Comparison of ENCODE assay signal across 9 cellular contexts in genomic region chr12:76028649-76029277, GRCh38. TPM values are rescaled to one million over a fixed set of nuclear protein-coding genes. Genes with fewer than 3 reads are reported as not detected.
DNase-seq lines count a peak whose midpoint lies in the region; ATAC-seq and TF ChIP-seq lines count a peak whose summit lies in the region.
"Had no signal": no experiment of that assay in that cellular context is flagged by ENCODE, and none has a peak within 500 bp of the region (broad histone marks: within the 10 kb centered on the region; RNA-seq: fewer than 3 reads in every experiment).

No MANE protein-coding gene starts in this region.

- H3K79me2 ChIP-seq in GM23248 (ENCODE audit: insufficient read depth) (peaks cover 47% of the 10 kb centered on the region), fibroblast of lung (ENCODE audit: control insufficient read depth, insufficient read depth, low read length) (peaks cover 66% of the 10 kb centered on the region)

- H3K27ac ChIP-seq in GM23248 (peak overlapping the region; percentile 96), fibroblast of lung (ENCODE audit: insufficient read depth, low read length) (peak overlapping the region; percentile 97)

- H3K27me3 ChIP-seq in GM23248 (replicated peaks; ENCODE audit: insufficient read depth), result no peaks in the 10 kb centered on the region
- H3K27me3 ChIP-seq in fibroblast of lung (ENCODE audit: control insufficient read depth, insufficient read depth, low read length), result no peaks in the 10 kb centered on the region

- DNase-seq in GM23248 (peak; percentile 32), T-cell (no peak), fibroblast of lung (ENCODE audit: low read depth in 2 of 2) (peak in 1 of 2 donors; percentile 35), progenitor cell of endocrine pancreas (ENCODE audit: low spot score, unreplicated experiment) (no peak), amniotic stem cell (lab: John Stamatoyannopoulos, UW) (no peak), GM03348 (ENCODE audit: low spot score) (no peak), AG08396 (ENCODE audit: low spot score) (no peak), activated gamma-delta T cell (lab: John Stamatoyannopoulos, UW) (no peak)
- DNase-seq: NCI-H446 had no signal

- POLR2A ChIA-PET in T-cell (lab: Charles Lee), result interaction anchor here in 1 of 2 donors (0.6 to 3.8 kb wide), 2 partner anchors 8 to 54 kb away, joined by 11 to 43 read pairs; no protein-coding TSS in a partner anchor

- peaks cover 27 to 55% (median 48%) of the 10 kb centered on the region in 3 donors for H3K4me1 Mint-ChIP-seq in T-cell
- H3K4me1 Mint-ChIP-seq in progenitor cell of endocrine pancreas (ENCODE audit: low read depth), result peaks cover 19% of the 10 kb centered on the region

- H3K4me3 Mint-ChIP-seq in T-cell, result peak overlapping the region; percentile 55 to 95 (median 88)
- peak overlapping the region; percentile 97 for H3K4me3 Mint-ChIP-seq in progenitor cell of endocrine pancreas (ENCODE audit: low read depth)

- no peak for ATAC-seq in T-cell (replicated peaks in 1 of 4)

- TF ChIP-seq CTCF in fibroblast of lung (conservative IDR thresholded peaks at IDR 0.05 in 1 of 2, IDR thresholded peaks at IDR 0.05 in 1 of 2; ENCODE audit: low read depth in 1 of 2, low read length in 2 of 2), result no peak
- TF ChIP-seq CTCF in progenitor cell of endocrine pancreas (IDR thresholded peaks at IDR 0.05; ENCODE audit: unreplicated experiment), result no peak

- no peaks in the 10 kb centered on the region for H3K9me2 ChIP-seq in GM23248 (ENCODE audit: insufficient read depth)

- no peaks in the 10 kb centered on the region for H3K9me3 Mint-ChIP-seq in T-cell
- H3K9me3 Mint-ChIP-seq in progenitor cell of endocrine pancreas (ENCODE audit: low read depth), result no peaks in the 10 kb centered on the region

- H3K36me3 Mint-ChIP-seq in T-cell (no peaks in the 10 kb centered on the region), progenitor cell of endocrine pancreas (ENCODE audit: insufficient read depth) (peaks cover 14% of the 10 kb centered on the region)

- H3K27ac Mint-ChIP-seq in T-cell (peak overlapping the region; percentile 54 to 79), progenitor cell of endocrine pancreas (no peak overlapping the region)

- H3K27me3 Mint-ChIP-seq in T-cell, result no peaks in the 10 kb centered on the region
- H3K27me3 Mint-ChIP-seq in progenitor cell of endocrine pancreas, result no peaks in the 10 kb centered on the region

- CTCF ChIA-PET in T-cell (lab: Charles Lee), result interaction anchor here in 1 of 2 donors (0.5 to 4.3 kb wide), 2 partner anchors 8 to 17 kb away, joined by 3 to 31 read pairs; no protein-coding TSS in a partner anchor

- H4K20me1 ChIP-seq in GM23248 (ENCODE audit: insufficient read depth) (no peaks in the 10 kb centered on the region), fibroblast of lung (ENCODE audit: control insufficient read depth, extremely low read depth, insufficient read depth, low read length) (no peaks in the 10 kb centered on the region)

- H3K9ac ChIP-seq in GM23248 (peak overlapping the region; percentile 95), fibroblast of lung (ENCODE audit: insufficient read depth, low read length) (peak overlapping the region; percentile 99)

- H2AFZ ChIP-seq in GM23248 (no peak overlapping the region), fibroblast of lung (ENCODE audit: low read length) (no peak overlapping the region)

- peaks cover 73% of the 10 kb centered on the region for H3F3A ChIP-seq in GM23248 (ENCODE audit: insufficient read depth)

- H3K36me3 ChIP-seq in GM23248 (ENCODE audit: low read depth) (peaks cover 26% of the 10 kb centered on the region), fibroblast of lung (ENCODE audit: control insufficient read depth, insufficient read depth, low read length) (peaks cover 8% of the 10 kb centered on the region)

- in situ Hi-C loops in GM23248 (cut with MboI), result loop anchor here (10.0 kb wide), 1 partner anchor 214 kb away; no protein-coding TSS in a partner anchor

- H3K4me3 ChIP-seq in GM23248 (peak overlapping the region; percentile 92), fibroblast of lung (replicated peaks in 1 of 4; ENCODE audit: control extremely low read depth in 1 of 4, insufficient read depth in 1 of 4, low read depth in 3 of 4, low read length in 4 of 4) (peak overlapping the region; percentile 89 to 98 (median 94))

- H3K4me1 ChIP-seq in GM23248 (ENCODE audit: insufficient read depth), result peaks cover 49% of the 10 kb centered on the region
- H3K4me1 ChIP-seq in fibroblast of lung (ENCODE audit: control insufficient read depth, extremely low read depth, insufficient read depth, low read length), result peaks cover 7% of the 10 kb centered on the region

- H3K9me3 ChIP-seq in GM23248 (ENCODE audit: low read depth) (no peaks in the 10 kb centered on the region), fibroblast of lung (ENCODE audit: control insufficient read depth, insufficient read depth, low read depth, low read length) (no peaks in the 10 kb centered on the region)

- 41 to 46% methylated on average over 2 of the region's 2 CpGs for WGBS in GM23248 (ENCODE audit: low coverage in 1 of 2, low lambda C conversion rate in 2 of 2, missing lambda C conversion rate in 2 of 2), 2 experiments

- H3K4me2 ChIP-seq in GM23248 (ENCODE audit: unreplicated experiment) (peak overlapping the region; percentile 99), fibroblast of lung (ENCODE audit: extremely low read depth, insufficient read depth, low read length) (peak overlapping the region; percentile 78)

RNA-seq across cellular contexts. Expression of gene PHLDA1, which starts 2.8 kb away (rescaled TPM):
- 35.7 and 36.7 TPM in 2 replicates for total RNA-seq in GM23248 (2014; rRNA removed; shearing (Covaris generic))
- polyA plus RNA-seq in GM23248 (2016; fragmentation: Nextera tagmentation; extraction: Ambion mirVana), result 35.4 and 36.2 TPM in 2 replicates
- total RNA-seq in T-cell, result 10 to 100 TPM in 1 of 5 donors, 1 to 10 TPM in 4; 5.4 to 11.7 (median 7.1) TPM
- total RNA-seq in fibroblast of lung, result 127 and 252 TPM in 2 replicates
- polyA plus RNA-seq in fibroblast of lung, result 48.1 and 125 TPM in 2 replicates
- 50.4 and 127 TPM in 2 replicates for polyA plus RNA-seq in fibroblast of lung (2012)
- polyA minus RNA-seq in fibroblast of lung (ENCODE audit: low replicate concordance), result 22.8 and 76.1 TPM in 2 replicates
- 45.4 and 47.4 TPM in 2 replicates for total RNA-seq in progenitor cell of endocrine pancreas

RNA-seq across cellular contexts. Expression of gene NAP1L1, which starts 55.7 kb away (rescaled TPM):
- 161 and 180 TPM in 2 replicates for total RNA-seq in GM23248 (2014; rRNA removed; shearing (Covaris generic))
- 189 and 190 TPM in 2 replicates for polyA plus RNA-seq in GM23248 (2016; fragmentation: Nextera tagmentation; extraction: Ambion mirVana)
- 100 to 1,000 TPM; 523 to 643 (median 591) TPM for total RNA-seq in T-cell
- 275 and 299 TPM in 2 replicates for total RNA-seq in fibroblast of lung
- 574 and 695 TPM in 2 replicates for polyA plus RNA-seq in fibroblast of lung
- polyA plus RNA-seq in fibroblast of lung (2012), result 533 and 666 TPM in 2 replicates
- 9.2 and 16.5 TPM in 2 replicates for polyA minus RNA-seq in fibroblast of lung (ENCODE audit: low replicate concordance)
- 785 and 824 TPM in 2 replicates for total RNA-seq in progenitor cell of endocrine pancreas
